ENCODE assay signal across 28 cellular contexts in the genomic region with DNA sequence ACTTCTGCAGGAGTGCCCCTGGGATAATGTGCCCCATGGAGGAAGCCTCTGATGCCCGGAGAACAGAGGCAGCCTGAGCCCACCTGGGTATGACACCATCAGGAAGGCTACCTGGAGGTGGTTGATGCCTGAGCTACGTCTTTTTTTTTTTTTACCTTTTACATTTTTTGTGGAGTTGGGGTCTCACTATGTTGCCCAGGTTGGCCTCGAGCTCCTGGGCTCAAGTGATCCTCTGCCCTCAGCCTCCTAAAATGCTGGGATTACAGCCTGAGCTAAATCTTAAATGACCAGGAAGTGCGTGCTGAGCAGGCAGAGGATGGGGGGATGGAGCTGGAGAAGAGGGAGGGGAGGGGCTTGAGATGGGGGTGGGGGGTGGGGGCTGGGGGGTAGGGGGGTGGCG. TPM values are rescaled to one million over a fixed set of nuclear protein-coding genes. Genes with fewer than 3 reads are reported as not detected.
"Had no signal": no experiment of that assay in that cellular context is flagged by ENCODE, and none has a peak within 500 bp of the region (broad histone marks: within the 10 kb centered on the region; RNA-seq: fewer than 3 reads in every experiment).

No MANE protein-coding gene starts in this region.

- H3K27ac Mint-ChIP-seq: dendritic cell treated with granulocyte-macrophage colony-stimulating factor and Interleukin-4, amounts not matched to agents 40 ng/mL and 50 ng/mL, for 4 days; effector memory CD8-positive, alpha-beta T cell; endodermal cell; mesothelial cell of epicardium; naive thymus-derived CD8-positive, alpha-beta T cell had no signal

- H3K4me3 Mint-ChIP-seq: dendritic cell treated with granulocyte-macrophage colony-stimulating factor and Interleukin-4, amounts not matched to agents 40 ng/mL and 50 ng/mL, for 4 days; effector memory CD8-positive, alpha-beta T cell; endodermal cell; mesothelial cell of epicardium; naive thymus-derived CD8-positive, alpha-beta T cell had no signal

- H3K27ac ChIP-seq: coronary artery, epithelial cell of prostate, esophagus squamous epithelium, gastrocnemius medialis, heart right ventricle, left lung, lower lobe of right lung had no signal

- H3K27me3 Mint-ChIP-seq: dendritic cell treated with granulocyte-macrophage colony-stimulating factor and Interleukin-4, amounts not matched to agents 40 ng/mL and 50 ng/mL, for 4 days had no signal

- H3K9me3 ChIP-seq: esophagus squamous epithelium, gastrocnemius medialis, heart right ventricle, left lung, lower lobe of right lung, mucosa of descending colon had no signal

- H3K36me3 ChIP-seq: esophagus squamous epithelium, gastrocnemius medialis, heart right ventricle had no signal

- H3K9me3 Mint-ChIP-seq: dendritic cell treated with granulocyte-macrophage colony-stimulating factor and Interleukin-4, amounts not matched to agents 40 ng/mL and 50 ng/mL, for 4 days; effector memory CD8-positive, alpha-beta T cell; endodermal cell; mesothelial cell of epicardium; naive B cell; naive thymus-derived CD8-positive, alpha-beta T cell had no signal

- H3K36me3 Mint-ChIP-seq: mesothelial cell of epicardium; naive B cell; naive thymus-derived CD8-positive, alpha-beta T cell had no signal

- H3K4me1 Mint-ChIP-seq: naive B cell; naive thymus-derived CD8-positive, alpha-beta T cell had no signal

- H3K4me1 ChIP-seq: esophagus squamous epithelium, heart right ventricle, left lung, lower lobe of right lung had no signal

- H3K27me3 ChIP-seq: gastrocnemius medialis, heart right ventricle, left lung had no signal

- ATAC-seq: effector memory CD8-positive, alpha-beta T cell; esophagus mucosa; gastrocnemius medialis; heart right ventricle; left cardiac atrium; left lung; left ventricle myocardium superior; lower lobe of right lung; mucosa of descending colon; naive thymus-derived CD8-positive, alpha-beta T cell had no signal

- FAIRE-seq: endometrium, islet of Langerhans, keratinocyte had no signal

- H3K4me3 ChIP-seq: coronary artery, esophagus squamous epithelium, gastrocnemius medialis, heart right ventricle, left lung, lower lobe of right lung, mucosa of descending colon had no signal

- DNase-seq: effector CD8-positive, alpha-beta T cell; effector memory CD8-positive, alpha-beta T cell; endodermal cell; erythroblast; esophagus squamous epithelium; foreskin fibroblast; foreskin melanocyte; gastrocnemius medialis; glutamatergic neuron; head of caudate nucleus; heart right ventricle; hippocampal formation; left cardiac atrium; left lung; left ventricle myocardium superior; lower lobe of right lung; mesenchymal stem cell; mucosa of descending colon; naive B cell; naive thymus-derived CD8-positive, alpha-beta T cell had no signal

RNA-seq across cellular contexts. Expression of a gene that starts 32.7 kb away (rescaled TPM):
- total RNA-seq: naive thymus-derived CD8-positive, alpha-beta T cell had no signal
- polyA plus RNA-seq: keratinocyte had no signal
